20 cellular contexts compared by ENCODE assay signal in genomic region chr1:107449326-107449725, GRCh38.
"Had no signal": no experiment of that assay in that cellular context is flagged by ENCODE, and none has a peak within 500 bp of the region (broad histone marks: within the 10 kb centered on the region; RNA-seq: fewer than 3 reads in every experiment).

No MANE protein-coding gene starts in this region.

- H3K27ac Mint-ChIP-seq: activated CD8-positive, alpha-beta T cell treated with anti-CD3 and anti-CD28 coated beads, Interleukin-2, amount 10 ng/mL, durations not matched to agents 7 days and 5 days; activated naive CD8-positive, alpha-beta T cell treated with anti-CD3 and anti-CD28 coated beads, Interleukin-2, amount 10 ng/mL, durations not matched to agents 7 days and 5 days; T-helper 1 cell treated with Interleukin-12 subunit alpha and Interleukin-12 subunit beta and Interleukin-4 antibody, amounts not matched to agents 30 μg/mL and 1 μg/mL, for 36 hours had no signal

- H3K4me1 Mint-ChIP-seq: activated naive CD8-positive, alpha-beta T cell treated with anti-CD3 and anti-CD28 coated beads, Interleukin-2, amount 10 ng/mL, durations not matched to agents 7 days and 5 days had no signal

- H3K36me3 Mint-ChIP-seq: activated naive CD8-positive, alpha-beta T cell treated with anti-CD3 and anti-CD28 coated beads, Interleukin-2, amount 10 ng/mL, durations not matched to agents 7 days and 5 days had no signal

- ATAC-seq: activated CD8-positive, alpha-beta T cell treated with anti-CD3 and anti-CD28 coated beads, Interleukin-2, amount 10 ng/mL, durations not matched to agents 7 days and 5 days; PC-3 had no signal

- H3K4me3 Mint-ChIP-seq: activated CD8-positive, alpha-beta T cell treated with anti-CD3 and anti-CD28 coated beads, Interleukin-2, amount 10 ng/mL, durations not matched to agents 7 days and 5 days; activated naive CD8-positive, alpha-beta T cell treated with anti-CD3 and anti-CD28 coated beads, Interleukin-2, amount 10 ng/mL, durations not matched to agents 7 days and 5 days; T-helper 1 cell treated with Interleukin-12 subunit alpha and Interleukin-12 subunit beta and Interleukin-4 antibody, amounts not matched to agents 30 μg/mL and 1 μg/mL, for 36 hours had no signal

- H3K9me3 Mint-ChIP-seq: activated naive CD8-positive, alpha-beta T cell treated with anti-CD3 and anti-CD28 coated beads, Interleukin-2, amount 10 ng/mL, durations not matched to agents 7 days and 5 days; T-helper 1 cell treated with Interleukin-12 subunit alpha and Interleukin-12 subunit beta and Interleukin-4 antibody, amounts not matched to agents 30 μg/mL and 1 μg/mL, for 36 hours had no signal

- DNase-seq: activated CD4-positive, alpha-beta T cell treated with anti-CD3 and anti-CD28 coated beads for 48 hours; activated CD4-positive, alpha-beta T cell treated with anti-CD3 and anti-CD28 coated beads, Interleukin-2, amount 50 U/mL, for 4 hours; activated CD4-positive, CD25-positive, alpha-beta regulatory T cell treated with anti-CD3 and anti-CD28 coated beads, Interleukin-2, amount 50 U/mL, for 72 hours; activated CD8-positive, alpha-beta memory T cell treated with anti-CD3 and anti-CD28 coated beads, Interleukin-2, amount 50 U/mL, for 48 hours; activated CD8-positive, alpha-beta T cell treated with anti-CD3 and anti-CD28 coated beads, Interleukin-2, amount 10 ng/mL, durations not matched to agents 7 days and 5 days; activated naive CD4-positive, alpha-beta T cell treated with anti-CD3 and anti-CD28 coated beads, Interleukin-2, amount 50 U/mL, for 16 hours; activated naive CD8-positive, alpha-beta T cell treated with anti-CD3 and anti-CD28 coated beads, Interleukin-2, amount 10 ng/mL, durations not matched to agents 7 days and 5 days; activated T-cell treated with anti-CD3 and anti-CD28 coated beads, Interleukin-2, amount 50 U/mL, for 1 hour; aorta; NCI-H1092 treated with DMSO at 0.1 percent for 48 hours; NCI-H1436; NCI-H1694 treated with DMSO at 0.1 percent for 48 hours; NCI-H2029 treated with DMSO at 0.1 percent for 48 hours; NCI-H345; NCI-H524; NCI-H774; NK-92 treated with Interleukin-12 subunit alpha and Interleukin-12 subunit beta, amount 100 ng/mL, for 24 hours; PC-3; SHP77 treated with DMSO at 0.1 percent for 48 hours had no signal
